ENCODE assay signal across 12 cellular contexts in genomic region chr9:77876091-77876490, GRCh38.
DNase-seq lines count a peak whose midpoint lies in the region; ATAC-seq and TF ChIP-seq lines count a peak whose summit lies in the region.
"Had no signal": no experiment of that assay in that cellular context is flagged by ENCODE, and none has a peak within 500 bp of the region (broad histone marks: within the 10 kb centered on the region; RNA-seq: fewer than 3 reads in every experiment).

No MANE protein-coding gene starts in this region.

- no peak for ATAC-seq in GM18873 (IDR thresholded peaks at IDR 0.05; ENCODE audit: low FRiP score, unreplicated experiment)
- ATAC-seq: upper lobe of right lung had no signal

- no peak overlapping the region for H3K9ac ChIP-seq in SK-N-MC (ENCODE audit: insufficient read length)

- DNase-seq in NCI-H82 (lab: John Stamatoyannopoulos, UW) (peak; percentile 81), NCI-H82 treated with DMSO at 0.1 percent for 48 hours (lab: John Stamatoyannopoulos, UW; ENCODE audit: unreplicated experiment) (no peak), SK-N-MC (ENCODE audit: low read depth, low spot score) (no peak), fibroblast of villous mesenchyme (ENCODE audit: low read depth) (peak; percentile 25), renal cortical epithelial cell (ENCODE audit: low read depth) (peak; percentile 33), CD1c-positive myeloid dendritic cell (ENCODE audit: extremely low spot score) (no peak), GM10266 (ENCODE audit: extremely low spot score) (no peak)
- DNase-seq: activated CD8-positive, alpha-beta memory T cell treated with anti-CD3 and anti-CD28 coated beads, Interleukin-2, amount 50 U/mL, for 4 hours; DND-41; NCI-H2029 treated with DMSO at 0.1 percent for 48 hours; upper lobe of right lung had no signal

- H3K27ac ChIP-seq in SK-N-MC = peak overlapping the region; percentile 33; the same call in 1 of the 2 replicates
- H3K27ac ChIP-seq: upper lobe of right lung had no signal

- no peak overlapping the region for H3K4me3 ChIP-seq in SK-N-MC
- H3K4me3 ChIP-seq in fibroblast of villous mesenchyme (ENCODE audit: low read depth, low read length) = no peak overlapping the region
- H3K4me3 ChIP-seq: upper lobe of right lung had no signal

- no peak for TF ChIP-seq CTCF in fibroblast of villous mesenchyme (IDR thresholded peaks at IDR 0.05; ENCODE audit: insufficient read depth, low read depth, low read length)
- TF ChIP-seq CTCF in GM10266 (IDR thresholded peaks at IDR 0.05; ENCODE audit: control insufficient read depth, insufficient read depth, low read depth, missing control alignments) = no peak

- H3K36me3 ChIP-seq in SK-N-MC (ENCODE audit: insufficient read depth, low read length) = no peaks in the 10 kb centered on the region
- H3K36me3 ChIP-seq: upper lobe of right lung had no signal

- H3K9me3 ChIP-seq in SK-N-MC (ENCODE audit: low read depth, low read length) = no peaks in the 10 kb centered on the region
- H3K9me3 ChIP-seq: upper lobe of right lung had no signal

Comparison
In these comparisons a context has a peak if more than half of its experiments do, and no peak if none do; other contexts are left out.
1. DNase-seq: peak in NCI-H82 (single experiment), fibroblast of villous mesenchyme (single experiment) and renal cortical epithelial cell (single experiment); none in NCI-H82 treated with DMSO at 0.1 percent for 48 hours (single experiment), SK-N-MC (single experiment), CD1c-positive myeloid dendritic cell (single experiment) and GM10266 (single experiment).